ENCODE assay signal across 27 cellular contexts in the genomic region with DNA sequence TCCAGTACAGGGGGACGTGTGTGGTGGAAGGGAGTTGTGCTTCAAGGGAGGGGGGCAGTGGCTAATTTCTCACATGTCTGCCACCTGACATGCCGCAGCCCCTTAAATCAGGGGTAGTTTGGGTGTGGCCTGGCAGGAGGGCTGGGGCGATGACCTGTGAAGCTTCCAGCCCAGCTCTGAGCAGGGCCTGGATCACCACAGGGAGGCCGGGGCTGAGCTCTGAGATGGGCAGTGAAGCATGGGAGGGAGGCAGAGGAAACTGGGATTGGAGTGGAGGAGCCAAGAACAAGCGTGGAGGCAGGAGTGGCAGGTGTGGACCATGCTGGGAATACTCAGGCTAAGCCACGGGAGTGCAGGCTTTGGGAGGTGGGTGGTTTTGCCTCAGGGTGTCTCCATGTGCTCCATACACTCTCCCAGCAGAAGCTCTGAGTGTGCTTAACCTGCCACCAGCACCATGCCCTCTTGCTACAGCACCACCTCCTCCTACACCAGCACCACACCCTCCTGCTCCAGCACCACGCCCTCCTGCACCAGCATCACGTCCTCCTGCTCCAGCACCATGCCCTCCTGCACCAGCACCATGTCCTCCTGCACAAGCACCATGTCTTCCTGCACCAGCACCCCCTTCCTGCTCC.
"Had no signal": no experiment of that assay in that cellular context is flagged by ENCODE, and none has a peak within 500 bp of the region (broad histone marks: within the 10 kb centered on the region; RNA-seq: fewer than 3 reads in every experiment).

No MANE protein-coding gene starts in this region.

- H3K27ac ChIP-seq: brain microvascular endothelial cell, cardiac muscle cell, KMS-11, SK-N-MC, VCaP had no signal

- DNase-seq: activated CD4-positive, alpha-beta memory T cell treated with anti-CD3 and anti-CD28 coated beads for 36 hours; activated CD4-positive, alpha-beta T cell treated with anti-CD3 and anti-CD28 coated beads, Interleukin-2, amount 10 ng/mL, durations not matched to agents 7 days and 5 days; activated CD4-positive, CD25-positive, alpha-beta regulatory T cell; activated CD8-positive, alpha-beta memory T cell treated with anti-CD3 and anti-CD28 coated beads for 24 hours; activated gamma-delta T cell; activated naive CD4-positive, alpha-beta T cell treated with anti-CD3 and anti-CD28 coated beads for 36 hours; activated T-cell treated with anti-CD3 and anti-CD28 coated beads, Interleukin-2, amount 50 U/mL, for 4 hours; amygdala; brain microvascular endothelial cell; NCI-H1092; NCI-H1417; NCI-H1930; NCI-H2107; NCI-H345; NCI-H510A; NCI-H526 treated with DMSO at 0.1 percent for 48 hours; NCI-H82; RPMI8226; T-helper 1 cell had no signal

- H3K27ac Mint-ChIP-seq: activated CD4-positive, alpha-beta memory T cell treated with anti-CD3 and anti-CD28 coated beads for 36 hours; activated CD4-positive, alpha-beta T cell treated with anti-CD3 and anti-CD28 coated beads, Interleukin-2, amount 10 ng/mL, durations not matched to agents 7 days and 5 days; activated naive CD4-positive, alpha-beta T cell treated with anti-CD3 and anti-CD28 coated beads for 36 hours; activated naive CD8-positive, alpha-beta T cell had no signal

- FAIRE-seq: astrocyte had no signal

- H3K9ac ChIP-seq: KMS-11 had no signal

- H3K4me3 Mint-ChIP-seq: activated CD4-positive, alpha-beta memory T cell treated with anti-CD3 and anti-CD28 coated beads for 36 hours; activated CD4-positive, alpha-beta T cell treated with anti-CD3 and anti-CD28 coated beads, Interleukin-2, amount 10 ng/mL, durations not matched to agents 7 days and 5 days; activated naive CD4-positive, alpha-beta T cell treated with anti-CD3 and anti-CD28 coated beads for 36 hours; activated naive CD8-positive, alpha-beta T cell; activated T-cell treated with anti-CD3 and anti-CD28 coated beads, Interleukin-2, amount 50 U/mL, for 4 hours had no signal

- H3K4me2 ChIP-seq: KMS-11 had no signal

- H3K4me3 ChIP-seq: cardiac muscle cell, SK-N-MC had no signal

- H3K4me1 Mint-ChIP-seq: activated CD4-positive, alpha-beta T cell treated with anti-CD3 and anti-CD28 coated beads, Interleukin-2, amount 10 ng/mL, durations not matched to agents 7 days and 5 days had no signal

- H3K36me3 Mint-ChIP-seq: activated CD4-positive, alpha-beta memory T cell treated with anti-CD3 and anti-CD28 coated beads for 36 hours had no signal

- H3K36me3 ChIP-seq: brain microvascular endothelial cell, cardiac muscle cell had no signal

- H3K27me3 Mint-ChIP-seq: activated CD4-positive, alpha-beta memory T cell treated with anti-CD3 and anti-CD28 coated beads for 36 hours; activated CD4-positive, alpha-beta T cell treated with anti-CD3 and anti-CD28 coated beads, Interleukin-2, amount 10 ng/mL, durations not matched to agents 7 days and 5 days had no signal

- H3K27me3 ChIP-seq: cardiac muscle cell had no signal

- ATAC-seq: activated T-cell treated with anti-CD3 and anti-CD28 coated beads, Interleukin-2, amount 50 U/mL, for 4 hours; Panc1; Right ventricle myocardium inferior had no signal
